Comparison of ENCODE assay signal across 8 cellular contexts in the genomic region with DNA sequence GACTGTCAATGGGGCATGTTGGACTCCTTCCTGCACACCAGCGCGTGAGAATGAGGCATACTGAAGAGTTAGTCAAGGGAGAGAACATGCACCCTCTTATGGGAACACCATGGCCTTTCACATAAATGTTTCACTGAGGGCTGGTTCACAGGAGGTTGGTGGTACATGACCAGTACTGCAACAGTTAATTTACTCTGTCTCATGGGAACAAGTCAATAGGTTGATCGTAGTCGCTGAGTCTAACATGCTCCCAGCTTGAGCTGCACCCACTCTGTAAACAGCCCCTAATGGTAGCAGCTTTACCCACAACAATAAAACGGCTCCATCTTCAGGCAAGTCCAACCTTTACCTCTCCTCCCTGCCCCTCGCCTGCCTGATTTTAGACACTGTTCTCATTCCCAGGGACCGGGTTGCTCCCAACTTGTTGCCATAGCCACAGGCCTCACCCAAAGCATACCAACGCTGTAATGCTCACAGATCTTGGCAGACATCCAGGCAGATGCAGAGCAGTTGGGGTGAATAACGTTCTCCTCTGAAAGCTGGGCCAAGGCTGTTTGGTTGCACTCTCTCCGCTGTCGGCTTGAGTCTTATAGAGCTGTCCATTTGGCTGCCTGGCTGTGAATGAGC.
DNase-seq lines count a peak whose midpoint lies in the region; ATAC-seq, FAIRE-seq and TF ChIP-seq lines count a peak whose summit lies in the region.

No MANE protein-coding gene starts in this region.

- H3K27ac ChIP-seq in A673 (ENCODE audit: low read depth, low read length, poor library complexity, severe bottlenecking) (no peak overlapping the region), KOPT-K1 (ENCODE audit: low read depth, low read length, poor library complexity, severe bottlenecking) (peak overlapping the region; percentile 96), ovary (peak overlapping the region in 1 of 2 donors; percentile 1)

- TF ChIP-seq POLR2A in ovary (IDR thresholded peaks at IDR 0.05) = no peak
- no peak for TF ChIP-seq POLR2A in GM12891 (IDR thresholded peaks at IDR 0.05; ENCODE audit: low read depth, low read length)

- no peak for TF ChIP-seq EP300 in ovary (IDR thresholded peaks at IDR 0.05)

- ATAC-seq in activated T-cell treated with anti-CD3 and anti-CD28 coated beads, Interleukin-2, amount 50 U/mL, for 72 hours (replicated peaks in 1 of 2) = no peak

- POLR2A ChIA-PET in A673 (lab: Charles Lee; ENCODE audit: low non-redundant PET) = interaction anchor here (0.6 to 0.7 kb wide), 3 partner anchors 25 to 137 kb away, joined by 4 to 8 read pairs (median 5); no protein-coding TSS in a partner anchor

- H3K9me3 Mint-ChIP-seq in activated T-cell treated with anti-CD3 and anti-CD28 coated beads, Interleukin-2, amount 50 U/mL, for 72 hours = no peaks in the 10 kb centered on the region

- peaks cover 22% of the 10 kb centered on the region for H3K27me3 Mint-ChIP-seq in activated T-cell treated with anti-CD3 and anti-CD28 coated beads, Interleukin-2, amount 50 U/mL, for 72 hours (ENCODE audit: low read depth)

- FAIRE-seq in GM12891 (lab: Jason Lieb, UNC) = no peak

- 19 to 23% (median 21%) methylated on average over 11 of the region's 11 CpGs for WGBS in ovary, 3 donors

- H3K4me1 ChIP-seq in A673 (ENCODE audit: insufficient read depth, low read length, poor library complexity, severe bottlenecking) (peaks cover 44% of the 10 kb centered on the region), ovary (ENCODE audit: insufficient read depth) (peaks cover 27% of the 10 kb centered on the region)

- BruUV-seq in A673 (replicated peaks; lab: Mats Ljungman, UMichigan) = no TSS peak

- DNase-seq in A673 (ENCODE audit: low spot score) (peak; percentile 93), RPMI7951 (ENCODE audit: low read depth) (peak; percentile 76), fibroblast of villous mesenchyme (ENCODE audit: low read depth) (peak; percentile 93), ovary (peak; percentile 74 to 87 (median 86)), GM12891 (ENCODE audit: insufficient read length, low spot score) (no peak), SKM-1 (lab: John Stamatoyannopoulos, UW; ENCODE audit: unreplicated experiment) (no peak)
- no peak for DNase-seq in activated T-cell treated with anti-CD3 and anti-CD28 coated beads, Interleukin-2, amount 50 U/mL, for 72 hours

- H3K36me3 ChIP-seq in A673 (ENCODE audit: insufficient read depth, low read length, poor library complexity, severe bottlenecking) = no peaks in the 10 kb centered on the region
- H3K36me3 ChIP-seq in KOPT-K1 (ENCODE audit: insufficient read depth, low read length) = peaks cover 34% of the 10 kb centered on the region
- H3K36me3 ChIP-seq in ovary = no peaks in the 10 kb centered on the region

- H3K27ac Mint-ChIP-seq in activated T-cell treated with anti-CD3 and anti-CD28 coated beads, Interleukin-2, amount 50 U/mL, for 72 hours = no peak overlapping the region

- no peaks in the 10 kb centered on the region for H3K27me3 ChIP-seq in A673 (replicated peaks; ENCODE audit: insufficient read depth, low read depth, low read length, poor library complexity)
- H3K27me3 ChIP-seq in ovary = no peaks in the 10 kb centered on the region

- no peak overlapping the region for H3K4me3 Mint-ChIP-seq in activated T-cell treated with anti-CD3 and anti-CD28 coated beads, Interleukin-2, amount 50 U/mL, for 72 hours

- intact Hi-C loops in A673 (cut with micrococcal nuclease; ENCODE audit: unreplicated experiment) = loop anchor here (10.0 kb wide), 1 partner anchor 355 kb away; no protein-coding TSS in a partner anchor
- intact Hi-C loops in ovary (cut with DNase I) = loop anchor here in 1 of 4 donors (10.0 kb wide), 1 partner anchor 545 kb away; no protein-coding TSS in a partner anchor

- CTCF ChIA-PET in A673 (lab: Charles Lee) = interaction anchor here (0.6 kb wide), 1 partner anchor 151 kb away, joined by 3 read pairs; no protein-coding TSS in a partner anchor

- peaks cover 7% of the 10 kb centered on the region for H3K4me1 Mint-ChIP-seq in activated T-cell treated with anti-CD3 and anti-CD28 coated beads, Interleukin-2, amount 50 U/mL, for 72 hours (ENCODE audit: low read depth)

- H3K9me3 ChIP-seq in A673 (ENCODE audit: low read depth, low read length, poor library complexity, severe bottlenecking) = no peaks in the 10 kb centered on the region
- no peaks in the 10 kb centered on the region for H3K9me3 ChIP-seq in KOPT-K1 (ENCODE audit: insufficient read depth, low read length, poor library complexity, severe bottlenecking)
- H3K9me3 ChIP-seq in ovary = no peaks in the 10 kb centered on the region

- H3K4me3 ChIP-seq in A673 (ENCODE audit: low read depth, low read length, poor library complexity, severe bottlenecking) (no peak overlapping the region), fibroblast of villous mesenchyme (ENCODE audit: low read depth, low read length) (no peak overlapping the region), ovary (no peak overlapping the region)

- no peak for TF ChIP-seq CTCF in A673 (conservative IDR thresholded peaks at IDR 0.05; ENCODE audit: low read depth, low read length)
- TF ChIP-seq CTCF in fibroblast of villous mesenchyme (IDR thresholded peaks at IDR 0.05; ENCODE audit: insufficient read depth, low read depth, low read length) = no peak
- TF ChIP-seq CTCF in ovary (IDR thresholded peaks at IDR 0.05) = no peak

- no peaks in the 10 kb centered on the region for H3K36me3 Mint-ChIP-seq in activated T-cell treated with anti-CD3 and anti-CD28 coated beads, Interleukin-2, amount 50 U/mL, for 72 hours (ENCODE audit: insufficient read depth in 2 of 2)

TF ChIP-seq in GM12891, 5 proteins besides CTCF, POLR2A, EP300 and RAD21:
- TF ChIP-seq PAX5 (IDR thresholded peaks at IDR 0.05; ENCODE audit: insufficient read depth, low read length, severe bottlenecking) = no peak
- TF ChIP-seq SPI1 (IDR thresholded peaks at IDR 0.05; ENCODE audit: low read depth, low read length) = no peak
- TF ChIP-seq POU2F2 (IDR thresholded peaks at IDR 0.05; ENCODE audit: low read depth, low read length) = no peak
- no peak for TF ChIP-seq POLR2AphosphoS5 (IDR thresholded peaks at IDR 0.05; ENCODE audit: low read depth, low read length)
- TF ChIP-seq TAF1 (IDR thresholded peaks at IDR 0.05; ENCODE audit: low read depth, low read length) = no peak

Comparison
In these comparisons a context has a peak if more than half of its experiments do, and no peak if none do; other contexts are left out.
1. DNase-seq: peak in A673 (single experiment), RPMI7951 (single experiment), fibroblast of villous mesenchyme (single experiment) and ovary (5 of 5); none in activated T-cell treated with anti-CD3 and anti-CD28 coated beads, Interleukin-2, amount 50 U/mL, for 72 hours (0 of 2), GM12891 (single experiment) and SKM-1 (single experiment).